11 cellular contexts compared by ENCODE assay signal in genomic region chr10:8023851-8024250, GRCh38. TPM values are rescaled to one million over a fixed set of nuclear protein-coding genes. Genes with fewer than 3 reads are reported as not detected.
"Had no signal": no experiment of that assay in that cellular context is flagged by ENCODE, and none has a peak within 500 bp of the region (broad histone marks: within the 10 kb centered on the region; RNA-seq: fewer than 3 reads in every experiment).

No MANE protein-coding gene starts in this region.

- H3K9me3 ChIP-seq: HAP-1 had no signal

- H3K9me3 Mint-ChIP-seq: GM23338, H9, HFFc6 had no signal

- H3K4me3 ChIP-seq: GM23248, GM23338, HAP-1 had no signal

- H3K27ac Mint-ChIP-seq: GM23338, H9, HFFc6 had no signal

- H3K27ac ChIP-seq: GM23248 had no signal

- DNase-seq: GM23248, GOT3, H7, H9, HCEC 1CT, HFFc6 had no signal

- ATAC-seq: GM23338, HCT116 had no signal

- H3K4me1 ChIP-seq: HAP-1 had no signal

- FAIRE-seq: H1, H54 had no signal

- H3K36me3 ChIP-seq: HAP-1 had no signal

- H3K4me2 ChIP-seq: GM23338 had no signal

- H3K4me3 Mint-ChIP-seq: GM23338, H9, HFFc6 had no signal

- H3K9ac ChIP-seq: GM23248 had no signal

- H2AFZ ChIP-seq: GM23248, GM23338 had no signal

RNA-seq across cellular contexts. Expression of gene GATA3, which starts 30.6 kb away (rescaled TPM):
- total RNA-seq: GM23248, GM23338 had no signal
- polyA plus RNA-seq: GM23248 had no signal
